Comparison of ENCODE assay signal across 23 cellular contexts in the genomic region with DNA sequence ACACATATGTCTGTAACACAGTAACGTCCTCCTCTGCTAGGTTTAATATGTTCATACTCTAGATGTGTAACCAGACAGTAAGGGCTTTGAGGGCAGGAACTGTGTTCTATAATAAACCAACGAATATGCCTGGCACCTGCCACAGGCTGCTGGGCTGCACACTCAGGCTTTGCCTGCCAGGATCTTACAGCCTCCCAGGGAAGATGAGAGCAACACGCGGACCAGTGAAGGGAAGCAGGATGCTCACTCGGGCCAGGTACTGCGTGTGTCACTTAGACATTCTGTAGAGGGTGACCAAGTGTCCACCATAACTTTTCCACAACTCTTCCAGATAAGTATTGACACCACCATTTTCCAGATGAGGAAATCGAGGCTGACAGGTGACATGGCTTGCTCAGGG. TPM values are rescaled to one million over a fixed set of nuclear protein-coding genes. Genes with fewer than 3 reads are reported as not detected.
"Had no signal": no experiment of that assay in that cellular context is flagged by ENCODE, and none has a peak within 500 bp of the region (broad histone marks: within the 10 kb centered on the region; RNA-seq: fewer than 3 reads in every experiment).

No MANE protein-coding gene starts in this region.

- H3K9me3 ChIP-seq: pancreas, prostate gland, sigmoid colon, stomach, uterus had no signal

- H3K27ac Mint-ChIP-seq: naive B cell, nephron progenitor cell had no signal

- H3K9me3 Mint-ChIP-seq: naive B cell, nephron progenitor cell had no signal

- H3K4me1 ChIP-seq: pancreas, prostate gland, uterus had no signal

- H3K4me3 Mint-ChIP-seq: naive B cell, nephron progenitor cell had no signal

- ATAC-seq: esophagus mucosa, left cardiac atrium, left ventricle myocardium superior, pancreas had no signal

- H3K4me1 Mint-ChIP-seq: naive B cell had no signal

- H3K27me3 ChIP-seq: pancreas, sigmoid colon, stomach, uterus had no signal

- H3K36me3 ChIP-seq: prostate gland, uterus had no signal

- H3K27me3 Mint-ChIP-seq: naive B cell had no signal

- DNase-seq: effector memory CD4-positive, alpha-beta T cell; left cardiac atrium; left ventricle myocardium superior; mesenchymal stem cell; naive B cell; nephron progenitor cell; sigmoid colon; stimulated activated CD4-positive, alpha-beta T cell treated with anti-CD3 and anti-CD28 coated beads, Interleukin-12 subunit alpha, Interleukin-12 subunit beta, amount 100 ng/mL, for 4 hours; stimulated activated naive CD4-positive, alpha-beta T cell; stomach; substantia nigra; trophoblast cell; uterus had no signal

- H3K27ac ChIP-seq: pancreas, prostate gland, sigmoid colon, skin epidermis, stomach, uterus had no signal

- FAIRE-seq: endometrium, frontal cortex, keratinocyte, pancreas had no signal

- H3K4me3 ChIP-seq: lung, pancreas, prostate gland, sigmoid colon, skin epidermis, stomach, uterus had no signal

RNA-seq across cellular contexts. Expression of a gene that starts 48.2 kb away (rescaled TPM):
- total RNA-seq: left ventricle myocardium superior, renal cortical epithelial cell, stomach had no signal
- polyA plus RNA-seq: fibroblast of lung, keratinocyte had no signal
